Comparison of ENCODE assay signal across 16 cellular contexts in genomic region chr10:102122450-102122849, GRCh38. TPM values are rescaled to one million over a fixed set of nuclear protein-coding genes. Genes with fewer than 3 reads are reported as not detected.
DNase-seq lines count a peak whose midpoint lies in the region; ATAC-seq and TF ChIP-seq lines count a peak whose summit lies in the region.
"Had no signal": no experiment of that assay in that cellular context is flagged by ENCODE, and none has a peak within 500 bp of the region (broad histone marks: within the 10 kb centered on the region; RNA-seq: fewer than 3 reads in every experiment).

No MANE protein-coding gene starts in this region.

- TF ChIP-seq CTCF in heart left ventricle (IDR thresholded peaks at IDR 0.05) (no peak), endothelial cell (IDR thresholded peaks at IDR 0.05; ENCODE audit: unreplicated experiment) (no peak), neural crest cell (conservative IDR thresholded peaks at IDR 0.05) (no peak), uterus (IDR thresholded peaks at IDR 0.05) (no peak), left lung (IDR thresholded peaks at IDR 0.05) (no peak), natural killer cell (IDR thresholded peaks at IDR 0.05) (no peak), adrenal gland (IDR thresholded peaks at IDR 0.05) (no peak)

- H3K27ac ChIP-seq in heart left ventricle (peak overlapping the region in 11 of 12 donors; percentile 92 to 99 (median 97)), uterus (peak overlapping the region; percentile 98 to 100), left lung (no peak overlapping the region), adrenal gland (no peak overlapping the region)
- H3K27ac ChIP-seq: KMS-11 had no signal

- H3K9me3 ChIP-seq in heart left ventricle (no peaks in the 10 kb centered on the region), uterus (no peaks in the 10 kb centered on the region), left lung (no peaks in the 10 kb centered on the region), adrenal gland (replicated peaks in 1 of 3) (no peaks in the 10 kb centered on the region)

- 97 to 100% (median 99%) methylated on average over 1 of the region's 1 CpG for WGBS in heart left ventricle, 4 donors
- WGBS in adrenal gland, 4 donors, result 94 to 100% (median 97%) methylated on average over 1 of the region's 1 CpG

- no peaks in the 10 kb centered on the region for H3K36me3 ChIP-seq in heart left ventricle
- no peaks in the 10 kb centered on the region for H3K36me3 ChIP-seq in uterus
- H3K36me3 ChIP-seq in left lung, result no peaks in the 10 kb centered on the region
- H3K36me3 ChIP-seq in adrenal gland (replicated peaks in 1 of 2), result no peaks in the 10 kb centered on the region

- H3K9me3 Mint-ChIP-seq in endothelial cell (ENCODE audit: unreplicated experiment) (no peaks in the 10 kb centered on the region), neural crest cell (no peaks in the 10 kb centered on the region), natural killer cell (no peaks in the 10 kb centered on the region)
- H3K9me3 Mint-ChIP-seq: activated CD4-positive, alpha-beta T cell treated with anti-CD3 and anti-CD28 coated beads, Interleukin-2, amount 10 ng/mL, durations not matched to agents 24 days and 14 days; effector memory CD8-positive, alpha-beta T cell had no signal

- H3K4me1 ChIP-seq in heart left ventricle (peaks cover 6 to 39% (median 28%) of the 10 kb centered on the region in 12 donors), uterus (peaks cover 0 to 13% of the 10 kb centered on the region in 2 donors), left lung (peaks cover 27 to 33% of the 10 kb centered on the region in 2 donors), adrenal gland (replicated peaks in 1 of 2) (peaks cover 18 to 24% of the 10 kb centered on the region in 2 donors)

- no peak for TF ChIP-seq POLR2A in heart left ventricle (IDR thresholded peaks at IDR 0.05)
- no peak for TF ChIP-seq POLR2A in uterus (IDR thresholded peaks at IDR 0.05)
- no peak for TF ChIP-seq POLR2A in adrenal gland (IDR thresholded peaks at IDR 0.05)

- peak overlapping the region; percentile 72 for H3K27ac Mint-ChIP-seq in endothelial cell (ENCODE audit: unreplicated experiment)
- peak overlapping the region; percentile 86 for H3K27ac Mint-ChIP-seq in neural crest cell (ENCODE audit: unreplicated experiment)
- peak overlapping the region in 1 of 2 donors; percentile 5 for H3K27ac Mint-ChIP-seq in natural killer cell

- H3K27me3 Mint-ChIP-seq in endothelial cell (ENCODE audit: unreplicated experiment) (peaks cover 14% of the 10 kb centered on the region), neural crest cell (ENCODE audit: low read depth) (no peaks in the 10 kb centered on the region), natural killer cell (ENCODE audit: low read depth in 2 of 2) (no peaks in the 10 kb centered on the region)
- H3K27me3 Mint-ChIP-seq: activated CD4-positive, alpha-beta T cell treated with anti-CD3 and anti-CD28 coated beads, Interleukin-2, amount 10 ng/mL, durations not matched to agents 24 days and 14 days; effector memory CD8-positive, alpha-beta T cell had no signal

- H3K4me3 ChIP-seq in heart left ventricle (no peak overlapping the region), uterus (no peak overlapping the region), left lung (no peak overlapping the region), adrenal gland (no peak overlapping the region)
- H3K4me3 ChIP-seq: GM12878 had no signal

- no peaks in the 10 kb centered on the region for H3K36me3 Mint-ChIP-seq in endothelial cell (ENCODE audit: low read depth, unreplicated experiment)
- no peaks in the 10 kb centered on the region for H3K36me3 Mint-ChIP-seq in neural crest cell (ENCODE audit: low read depth)
- no peaks in the 10 kb centered on the region for H3K36me3 Mint-ChIP-seq in natural killer cell

- DNase-seq in heart left ventricle (no peak), cardiac septum (ENCODE audit: low spot score) (no peak), endothelial cell (ENCODE audit: low spot score) (no peak), neural crest cell (ENCODE audit: low read depth, low spot score) (no peak), uterus (no peak), left lung (no peak), natural killer cell (no peak), adrenal gland (no peak)
- DNase-seq: activated CD4-positive, alpha-beta T cell treated with anti-CD3 and anti-CD28 coated beads, Interleukin-2, amount 10 ng/mL, durations not matched to agents 24 days and 14 days; activated effector memory CD4-positive, alpha-beta T cell treated with anti-CD3 and anti-CD28 coated beads, Interleukin-2, amount 50 U/mL, for 16 hours; effector memory CD8-positive, alpha-beta T cell; NCI-H1436 treated with DMSO at 0.1 percent for 48 hours; NCI-H526 treated with DMSO at 0.1 percent for 48 hours; T-helper 2 cell had no signal

- no peaks in the 10 kb centered on the region for H3K27me3 ChIP-seq in heart left ventricle
- no peaks in the 10 kb centered on the region for H3K27me3 ChIP-seq in uterus
- no peaks in the 10 kb centered on the region for H3K27me3 ChIP-seq in left lung
- no peaks in the 10 kb centered on the region for H3K27me3 ChIP-seq in adrenal gland

- intact Hi-C loops in heart left ventricle (cut with DNase I) (no loop called here), cardiac septum (cut with DNase I) (no loop called here), uterus (cut with DNase I; ENCODE audit: low total_unique reads) (no loop called here), left lung (cut with DNase I) (no loop called here), natural killer cell (cut with micrococcal nuclease) (no loop called here), adrenal gland (cut with DNase I) (no loop called here)

- H3K4me3 Mint-ChIP-seq in endothelial cell (ENCODE audit: unreplicated experiment), result peak overlapping the region; percentile 91
- peak overlapping the region; percentile 93 for H3K4me3 Mint-ChIP-seq in neural crest cell
- H3K4me3 Mint-ChIP-seq in natural killer cell, result no peak overlapping the region

- H3K4me1 Mint-ChIP-seq in endothelial cell (ENCODE audit: unreplicated experiment) (peaks cover 44% of the 10 kb centered on the region), neural crest cell (peaks cover 41% of the 10 kb centered on the region), natural killer cell (peaks cover 23 to 35% of the 10 kb centered on the region in 2 donors)

- ATAC-seq in heart left ventricle (no peak), left lung (no peak), natural killer cell (no peak)
- ATAC-seq: effector memory CD8-positive, alpha-beta T cell; GM12878 had no signal

RNA-seq across cellular contexts. Expression of gene LDB1, which starts 2.3 kb away (rescaled TPM):
- total RNA-seq in heart left ventricle (10 to 100 TPM; 38.7 to 63.2 (median 53.5) TPM), cardiac septum (53.6 TPM), endothelial cell (ENCODE audit: unreplicated experiment) (160 TPM), neural crest cell (122 and 127 TPM in 2 replicates), uterus (100 to 1,000 TPM in 1 of 4 donors, 10 to 100 TPM in 3; 17.4 to 121 (median 43.8) TPM), left lung (10 to 100 TPM; 40.3 to 51.0 TPM), natural killer cell (100 to 1,000 TPM; 103 to 109 (median 104) TPM), adrenal gland (10 to 100 TPM; 24.1 to 68.0 (median 55.2) TPM)
- polyA plus RNA-seq in heart left ventricle (10 to 100 TPM; 29.5 to 39.4 TPM), adrenal gland (10 to 100 TPM; 24.7 to 76.9 (median 24.8) TPM)

RNA-seq across cellular contexts. Expression of gene PPRC1, which starts 10.4 kb away (rescaled TPM):
- total RNA-seq in heart left ventricle (10 to 100 TPM in 8 of 9 donors, 1 to 10 TPM in 1; 10.0 to 21.5 (median 14.9) TPM), cardiac septum (23.8 TPM), endothelial cell (ENCODE audit: unreplicated experiment) (29.9 TPM), neural crest cell (66.3 and 68.3 TPM in 2 replicates), uterus (10 to 100 TPM in 3 of 4 donors, 1 to 10 TPM in 1; 1.8 to 58.2 (median 15.5) TPM), left lung (10 to 100 TPM; 27.8 to 41.8 TPM), natural killer cell (10 to 100 TPM; 29.1 to 48.0 (median 37.7) TPM), adrenal gland (10 to 100 TPM; 11.1 to 39.9 (median 20.0) TPM)
- polyA plus RNA-seq in heart left ventricle (10 to 100 TPM; 10.7 to 17.9 TPM), adrenal gland (10 to 100 TPM; 24.7 to 35.8 (median 35.2) TPM)

RNA-seq across cellular contexts. Expression of gene NOLC1, which starts 29.7 kb away (rescaled TPM):
- 10 to 100 TPM; 24.0 to 67.5 (median 29.0) TPM for total RNA-seq in heart left ventricle
- 10 to 100 TPM; 10.1 to 37.5 TPM for polyA plus RNA-seq in heart left ventricle
- total RNA-seq in cardiac septum, result 26.2 TPM
- total RNA-seq in endothelial cell (ENCODE audit: unreplicated experiment), result 43.2 TPM
- total RNA-seq in neural crest cell, result 111 and 116 TPM in 2 replicates
- total RNA-seq in uterus, result 10 to 100 TPM; 15.4 to 54.0 (median 27.4) TPM
- 10 to 100 TPM; 34.1 to 55.3 TPM for total RNA-seq in left lung
- 10 to 100 TPM; 42.6 to 47.5 (median 43.4) TPM for total RNA-seq in natural killer cell
- 10 to 100 TPM; 26.2 to 59.4 (median 32.8) TPM for total RNA-seq in adrenal gland
- 100 to 1,000 TPM in 1 of 3 donors, 10 to 100 TPM in 2; 18.6 to 111 (median 21.6) TPM for polyA plus RNA-seq in adrenal gland

RNA-seq across cellular contexts. Expression of gene HPS6, which starts 57.3 kb away (rescaled TPM):
- 10 to 100 TPM in 6 of 9 donors, 1 to 10 TPM in 3; 7.8 to 23.1 (median 12.4) TPM for total RNA-seq in heart left ventricle
- 10 to 100 TPM in 1 of 2 donors, 1 to 10 TPM in 1; 7.6 to 12.9 TPM for polyA plus RNA-seq in heart left ventricle
- total RNA-seq in cardiac septum, result 12.1 TPM
- 25.1 TPM for total RNA-seq in endothelial cell (ENCODE audit: unreplicated experiment)
- total RNA-seq in neural crest cell, result 17.5 and 18.9 TPM in 2 replicates
- 10 to 100 TPM in 3 of 4 donors, 1 to 10 TPM in 1; 3.8 to 28.4 (median 15.6) TPM for total RNA-seq in uterus
- 10 to 100 TPM; 19.1 to 21.0 TPM for total RNA-seq in left lung
- total RNA-seq in natural killer cell, result 10 to 100 TPM; 10.2 to 20.1 (median 18.5) TPM
- total RNA-seq in adrenal gland, result 10 to 100 TPM; 20.1 to 46.0 (median 27.3) TPM
- polyA plus RNA-seq in adrenal gland, result 10 to 100 TPM in 1 of 3 donors, 1 to 10 TPM in 2; 4.5 to 13.0 (median 9.5) TPM

Comparison
In these comparisons a context has a peak if more than half of its experiments do, and no peak if none do; other contexts are left out.
1. H3K27ac ChIP-seq: peak in heart left ventricle (11 of 12) and uterus (2 of 2); none in left lung (0 of 2) and adrenal gland (0 of 5).